Comparison of ENCODE assay signal across 8 cellular contexts in the genomic region with DNA sequence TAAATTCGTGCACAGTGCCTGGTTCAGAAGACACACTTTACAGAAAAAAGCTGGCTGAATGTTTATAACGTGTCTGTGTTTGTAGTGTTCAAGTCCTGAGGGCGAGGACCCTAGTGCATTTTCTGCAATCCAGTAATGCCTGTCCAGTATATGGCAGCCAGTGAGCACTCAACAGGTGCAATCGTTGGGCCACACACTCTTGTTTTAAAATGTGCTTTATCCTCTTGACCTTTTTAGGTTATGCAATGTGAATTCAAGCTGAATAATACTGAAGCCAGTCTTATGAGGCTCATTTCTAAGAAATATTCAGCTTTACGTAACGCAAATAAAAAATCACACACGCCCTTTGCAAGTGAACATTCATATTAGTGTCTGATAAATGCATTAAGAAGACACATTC. TPM values are rescaled to one million over a fixed set of nuclear protein-coding genes. Genes with fewer than 3 reads are reported as not detected.
A peak's percentile ranks its signal among the peaks of the same experiment; 100 is the strongest.
DNase-seq lines count a peak whose midpoint lies in the region; TF ChIP-seq lines count a peak whose summit lies in the region.

No MANE protein-coding gene starts in this region.

- H3K9ac ChIP-seq in HUES48 (ENCODE audit: low read depth, low read length) (no peak overlapping the region), muscle layer of colon (ENCODE audit: low read length) (no peak overlapping the region)

- intact Hi-C loops in A673 (cut with micrococcal nuclease; ENCODE audit: unreplicated experiment) (no loop called here), MCF 10A (cut with micrococcal nuclease) (loop anchor here (2.0 kb wide), 2 partner anchors 29 to 39 kb away; no protein-coding TSS in a partner anchor)

- no peak for TF ChIP-seq CTCF in A673 (conservative IDR thresholded peaks at IDR 0.05; ENCODE audit: low read depth, low read length)
- no peak for TF ChIP-seq CTCF in MCF 10A (IDR thresholded peaks at IDR 0.05; ENCODE audit: unreplicated experiment)

- BruUV-seq in A673 (replicated peaks; lab: Mats Ljungman, UMichigan) (no TSS peak), MCF 10A (replicated peaks; lab: Mats Ljungman, UMichigan) (no TSS peak)

- no peak overlapping the region for H3K27ac Mint-ChIP-seq in MCF 10A (ENCODE audit: low read depth, unreplicated experiment)

- H3K4me3 Mint-ChIP-seq in MCF 10A (ENCODE audit: unreplicated experiment): peak overlapping the region; percentile 92

- peak overlapping the region; percentile 69 for H3K4me3 ChIP-seq in A673 (ENCODE audit: low read depth, low read length, poor library complexity, severe bottlenecking)
- peak overlapping the region; percentile 85 for H3K4me3 ChIP-seq in HUES48 (ENCODE audit: low read depth, low read length)
- peak overlapping the region in 1 of 2 donors; percentile 49 for H3K4me3 ChIP-seq in muscle layer of colon (ENCODE audit: low read depth in 1 of 2, low read length in 2 of 2)

- no peaks in the 10 kb centered on the region for H3K27me3 Mint-ChIP-seq in MCF 10A (ENCODE audit: insufficient read depth, unreplicated experiment)

- CTCF ChIA-PET in A673 (lab: Charles Lee): no interaction called here
- CTCF ChIA-PET in MCF 10A (lab: Yijun Ruan, JAX): interaction anchor here (0.6 to 1.7 kb wide), 3 partner anchors 106 to 256 kb away, joined by 3 to 4 read pairs (median 3); a partner anchor contains a TSS

- POLR2A ChIA-PET in A673 (lab: Charles Lee; ENCODE audit: low non-redundant PET): no interaction called here
- POLR2A ChIA-PET in MCF 10A (lab: Yijun Ruan, JAX): interaction anchor here (0.6 to 2.8 kb wide), 15 partner anchors 10 to 215 kb away, joined by 3 to 23 read pairs (median 5); a partner anchor contains a TSS

- no peaks in the 10 kb centered on the region for H3K4me1 Mint-ChIP-seq in MCF 10A (ENCODE audit: insufficient read depth, unreplicated experiment)

- no peak overlapping the region for H3K27ac ChIP-seq in A673 (ENCODE audit: low read depth, low read length, poor library complexity, severe bottlenecking)
- peak overlapping the region; percentile 56 for H3K27ac ChIP-seq in HUES48 (ENCODE audit: low read depth, low read length)
- peak overlapping the region; percentile 75 for H3K27ac ChIP-seq in muscle layer of colon (ENCODE audit: low read depth, low read length)

- H3K9me3 ChIP-seq in A673 (ENCODE audit: low read depth, low read length, poor library complexity, severe bottlenecking) (no peaks in the 10 kb centered on the region), HUES48 (ENCODE audit: control insufficient read depth, insufficient read depth, low read length) (no peaks in the 10 kb centered on the region), muscle layer of colon (ENCODE audit: low read length) (no peaks in the 10 kb centered on the region)

- H3K4me1 ChIP-seq in A673 (ENCODE audit: insufficient read depth, low read length, poor library complexity, severe bottlenecking) (no peaks in the 10 kb centered on the region), HUES48 (ENCODE audit: control insufficient read depth, insufficient read depth, low read length) (peaks cover 8% of the 10 kb centered on the region; the same call in 1 of the 2 replicates), muscle layer of colon (ENCODE audit: insufficient read depth, low read length) (peaks cover 14% of the 10 kb centered on the region)

- no peak for DNase-seq in A673 (ENCODE audit: low spot score)
- no peak for DNase-seq in MCF 10A (ENCODE audit: unreplicated experiment)
- DNase-seq in ecto neural progenitor cell (ENCODE audit: low spot score): no peak
- no peak for DNase-seq in LoVo (ENCODE audit: low spot score)
- no peak for DNase-seq in putamen (ENCODE audit: low spot score)
- DNase-seq in COR-L47 (lab: John Stamatoyannopoulos, UW): no peak

- H3K27me3 ChIP-seq in A673 (replicated peaks; ENCODE audit: insufficient read depth, low read depth, low read length, poor library complexity) (peaks cover 5% of the 10 kb centered on the region), HUES48 (ENCODE audit: control insufficient read depth, insufficient read depth, low read length) (peaks cover 28% of the 10 kb centered on the region), muscle layer of colon (ENCODE audit: control insufficient read depth in 1 of 2, insufficient read depth in 2 of 2, low read length in 2 of 2) (no peaks in the 10 kb centered on the region)

- peaks cover 5% of the 10 kb centered on the region for H3K36me3 Mint-ChIP-seq in MCF 10A (ENCODE audit: insufficient read depth, unreplicated experiment)

- H3K36me3 ChIP-seq in A673 (ENCODE audit: insufficient read depth, low read length, poor library complexity, severe bottlenecking): no peaks in the 10 kb centered on the region
- no peaks in the 10 kb centered on the region; the same call in 1 of the 2 replicates for H3K36me3 ChIP-seq in HUES48 (ENCODE audit: control insufficient read depth, insufficient read depth, low read length)
- H3K36me3 ChIP-seq in muscle layer of colon (ENCODE audit: insufficient read depth, low read length): no peaks in the 10 kb centered on the region

- no peaks in the 10 kb centered on the region for H3K9me3 Mint-ChIP-seq in MCF 10A (ENCODE audit: unreplicated experiment)

RNA-seq across cellular contexts. Expression of a gene that starts 0.8 kb away (rescaled TPM):
- total RNA-seq in A673 (2021) (2.6 and 3.0 TPM in 2 replicates), MCF 10A (2022) (7.5 and 10.5 TPM in 2 replicates)
